Comparison of ENCODE assay signal across 2 cellular contexts in genomic region chr11:123478352-123478986, GRCh38.
TF ChIP-seq lines count a peak whose summit lies in the region.

No MANE protein-coding gene starts in this region.

TF ChIP-seq in GM23338, 12 proteins besides CTCF, POLR2A, EP300 and RAD21 (continued from another document):
- TF ChIP-seq, protein P1, sequence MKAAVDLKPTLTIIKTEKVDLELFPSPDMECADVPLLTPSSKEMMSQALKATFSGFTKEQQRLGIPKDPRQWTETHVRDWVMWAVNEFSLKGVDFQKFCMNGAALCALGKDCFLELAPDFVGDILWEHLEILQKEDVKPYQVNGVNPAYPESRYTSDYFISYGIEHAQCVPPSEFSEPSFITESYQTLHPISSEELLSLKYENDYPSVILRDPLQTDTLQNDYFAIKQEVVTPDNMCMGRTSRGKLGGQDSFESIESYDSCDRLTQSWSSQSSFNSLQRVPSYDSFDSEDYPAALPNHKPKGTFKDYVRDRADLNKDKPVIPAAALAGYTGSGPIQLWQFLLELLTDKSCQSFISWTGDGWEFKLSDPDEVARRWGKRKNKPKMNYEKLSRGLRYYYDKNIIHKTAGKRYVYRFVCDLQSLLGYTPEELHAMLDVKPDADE (IDR thresholded peaks at IDR 0.05): no peak
- TF ChIP-seq NANOG (IDR thresholded peaks at IDR 0.05; ENCODE audit: borderline replicate concordance) (no peak), JUNB (IDR thresholded peaks at IDR 0.05; ENCODE audit: unreplicated experiment) (no peak), ZNF462 (CRISPR knock-in tag; IDR thresholded peaks at IDR 0.05) (no peak), ZNF114 (CRISPR knock-in tag; IDR thresholded peaks at IDR 0.05) (no peak), EZH2 (IDR thresholded peaks at IDR 0.05; ENCODE audit: low read depth, unreplicated experiment) (no peak), REST (IDR thresholded peaks at IDR 0.05; ENCODE audit: unreplicated experiment) (no peak), STAT1 (IDR thresholded peaks at IDR 0.05; ENCODE audit: unreplicated experiment) (no peak)

TF ChIP-seq in endothelial cell of umbilical vein, 7 proteins besides CTCF, POLR2A, EP300 and RAD21 (continued from another document):
- TF ChIP-seq, protein P2, sequence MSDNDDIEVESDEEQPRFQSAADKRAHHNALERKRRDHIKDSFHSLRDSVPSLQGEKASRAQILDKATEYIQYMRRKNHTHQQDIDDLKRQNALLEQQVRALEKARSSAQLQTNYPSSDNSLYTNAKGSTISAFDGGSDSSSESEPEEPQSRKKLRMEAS (IDR thresholded peaks at IDR 0.05; ENCODE audit: insufficient read depth, insufficient read length): no peak
- TF ChIP-seq POLR2AphosphoS5 (IDR thresholded peaks at IDR 0.05; ENCODE audit: insufficient read depth, low read depth, low read length) (no peak), FOS (IDR thresholded peaks at IDR 0.05; ENCODE audit: borderline replicate concordance, insufficient read depth, low read length) (no peak)
